1 cellular context compared by ENCODE assay signal in genomic region chr5:107402881-107403280, GRCh38.
TF ChIP-seq lines count a peak whose summit lies in the region.

No MANE protein-coding gene starts in this region.

TF ChIP-seq in HEK293, 187 proteins besides CTCF, POLR2A, EP300 and RAD21 (continued from another document):
- TF ChIP-seq PRDM4 (tag by site-specific recombination; IDR thresholded peaks at IDR 0.05) (peak; percentile 42; the same call in 1 of the 2 replicates), BCL11A (tag by site-specific recombination; IDR thresholded peaks at IDR 0.05; ENCODE audit: low read depth) (no peak), ZNF596 (tag by site-specific recombination; IDR thresholded peaks at IDR 0.05) (peak; percentile 49; the same call in 1 of the 2 replicates), KLF17 (tag by site-specific recombination; IDR thresholded peaks at IDR 0.05) (no peak), SCRT2 (tag by site-specific recombination; IDR thresholded peaks at IDR 0.05) (0 out of 2 replicates have a peak, but pooled peaks have one; percentile 23), OSR2 (tag by site-specific recombination; IDR thresholded peaks at IDR 0.05) (peak; percentile 87), ZNF660 (tag by site-specific recombination; IDR thresholded peaks at IDR 0.05) (0 out of 2 replicates have a peak, but pooled peaks have one; percentile 18), ZNF311 (tag by site-specific recombination; IDR thresholded peaks at IDR 0.05; ENCODE audit: borderline replicate concordance) (no peak), ZEB2 (tag by site-specific recombination; IDR thresholded peaks at IDR 0.05) (peak; percentile 74), ZSCAN30 (tag by site-specific recombination; IDR thresholded peaks at IDR 0.05) (peak; percentile 85), FEZF1 (tag by site-specific recombination; IDR thresholded peaks at IDR 0.05) (peak; percentile 96), ZNF670 (tag by site-specific recombination; IDR thresholded peaks at IDR 0.05; ENCODE audit: low read depth) (no peak), GFI1B (tag by site-specific recombination; IDR thresholded peaks at IDR 0.05) (peak; percentile 88), ZBTB11 (tag by site-specific recombination; conservative IDR thresholded peaks at IDR 0.05; ENCODE audit: low read depth) (no peak), ZNF629 (tag by site-specific recombination; IDR thresholded peaks at IDR 0.05) (peak; percentile 42; the same call in 1 of the 2 replicates), ZSCAN4 (tag by site-specific recombination; IDR thresholded peaks at IDR 0.05) (no peak), GLIS1 (tag by site-specific recombination; IDR thresholded peaks at IDR 0.05) (peak; percentile 72), ZBTB17 (tag by site-specific recombination; IDR thresholded peaks at IDR 0.05) (peak; percentile 63; the same call in 1 of the 2 replicates), ZNF140 (tag by site-specific recombination; IDR thresholded peaks at IDR 0.05) (no peak), ZNF18 (tag by site-specific recombination; IDR thresholded peaks at IDR 0.05) (peak; percentile 59; the same call in 1 of the 2 replicates), ZNF510 (tag by site-specific recombination; IDR thresholded peaks at IDR 0.05; ENCODE audit: insufficient replicate concordance) (no peak), ZNF184 (tag by site-specific recombination; IDR thresholded peaks at IDR 0.05) (no peak), ZNF513 (tag by site-specific recombination; IDR thresholded peaks at IDR 0.05) (no peak), PRDM6 (tag by site-specific recombination; IDR thresholded peaks at IDR 0.05) (peak; percentile 92), ZNF843 (tag by site-specific recombination; IDR thresholded peaks at IDR 0.05) (peak; percentile 80), INSM2 (tag by site-specific recombination; IDR thresholded peaks at IDR 0.05) (0 out of 2 replicates have a peak, but pooled peaks have one; percentile 17), ZNF561 (tag by site-specific recombination; IDR thresholded peaks at IDR 0.05; ENCODE audit: borderline replicate concordance) (0 out of 2 replicates have a peak, but pooled peaks have one; percentile 39), GLI2 (tag by site-specific recombination; IDR thresholded peaks at IDR 0.05; ENCODE audit: borderline replicate concordance, low read depth) (no peak; the same call in 1 of the 2 replicates), ZNF768 (tag by site-specific recombination; IDR thresholded peaks at IDR 0.05) (no peak), ZXDB (tag by site-specific recombination; IDR thresholded peaks at IDR 0.05) (0 out of 2 replicates have a peak, but pooled peaks have one; percentile 23), ATF2 (tag by site-specific recombination; IDR thresholded peaks at IDR 0.05; ENCODE audit: low read depth) (0 out of 2 replicates have a peak, but pooled peaks have one; percentile 4), ZNF501 (tag by site-specific recombination; IDR thresholded peaks at IDR 0.05) (peak; percentile 59), ZNF518A (tag by site-specific recombination; conservative IDR thresholded peaks at IDR 0.05; ENCODE audit: low read depth) (0 out of 2 replicates have a peak, but pooled peaks have one; percentile 10), ZNF785 (tag by site-specific recombination; IDR thresholded peaks at IDR 0.05) (no peak)
TF ChIP-seq in HEK293: peak in this region for 33.
